Comparison of ENCODE assay signal across 8 cellular contexts in the genomic region with DNA sequence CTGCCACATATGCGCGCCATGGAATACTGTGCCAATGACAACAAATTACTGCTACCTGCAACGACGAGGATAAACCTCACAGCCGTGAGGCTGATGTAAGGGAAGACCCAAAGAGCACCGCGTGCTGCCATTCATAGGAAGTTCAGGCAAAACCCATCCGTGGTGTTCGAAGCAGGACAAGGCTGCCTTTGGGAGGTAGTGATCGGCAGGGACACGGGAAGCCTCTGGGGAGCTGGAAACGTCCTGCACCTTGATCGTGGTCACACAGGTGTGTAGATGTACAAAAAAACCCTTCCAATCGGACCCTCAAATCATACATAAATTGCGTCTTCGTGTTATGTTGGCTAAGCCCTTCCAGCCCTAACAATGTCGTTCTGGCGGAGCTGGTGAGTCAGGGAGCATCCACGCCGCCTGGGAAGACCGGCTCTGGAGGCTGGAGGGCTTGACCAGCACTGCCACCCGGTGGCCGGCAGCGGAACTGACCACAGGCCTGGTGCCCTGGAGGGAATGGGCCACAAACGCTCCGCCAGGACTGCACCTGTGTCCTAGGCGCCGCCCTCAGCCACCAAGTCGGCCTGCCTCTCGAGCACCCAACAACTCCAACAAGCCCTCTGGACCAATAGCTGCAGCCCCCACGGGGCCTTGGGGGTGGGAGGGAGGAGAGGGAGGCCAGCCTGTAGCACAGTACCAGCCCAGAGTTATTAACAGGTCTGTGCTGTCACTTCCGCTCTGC.
DNase-seq lines count a peak whose midpoint lies in the region; ATAC-seq and TF ChIP-seq lines count a peak whose summit lies in the region.

No MANE protein-coding gene starts in this region.

- DNase-seq in AML-193 (lab: John Stamatoyannopoulos, UW) (peak; percentile 48 to 58), NCI-H748 treated with DMSO at 0.1 percent for 48 hours (lab: John Stamatoyannopoulos, UW) (peak; percentile 28), epithelial cell of esophagus (ENCODE audit: low read depth) (peak; percentile 90), midbrain (lab: John Stamatoyannopoulos, UW) (peak; percentile 88)
- peak; percentile 25 to 37 for DNase-seq in activated CD8-positive, alpha-beta memory T cell treated with anti-CD3 and anti-CD28 coated beads for 4 hours (ENCODE audit: low read depth in 2 of 2)
- DNase-seq in stimulated activated CD8-positive, alpha-beta memory T cell treated with anti-CD3 and anti-CD28 coated beads, Interleukin-7, amount 100 ng/mL, for 24 hours (ENCODE audit: low read depth), result peak; percentile 41

- ATAC-seq in GM18909 (IDR thresholded peaks at IDR 0.05; ENCODE audit: poor library complexity, unreplicated experiment), result peak; percentile 66
- ATAC-seq in HG03442 (IDR thresholded peaks at IDR 0.05; ENCODE audit: unreplicated experiment), result peak; percentile 58

- peak; percentile 91 for TF ChIP-seq CTCF in epithelial cell of esophagus (IDR thresholded peaks at IDR 0.05; ENCODE audit: insufficient read depth, low read depth, low read length, missing control alignments)

- no peak overlapping the region for H3K4me3 ChIP-seq in epithelial cell of esophagus (ENCODE audit: low read length)

Comparison
In these comparisons a context has a peak if more than half of its experiments do, and no peak if none do; other contexts are left out.
1. DNase-seq: peak in every context shown above with its lines; median percentile 90 in epithelial cell of esophagus; 88 in midbrain; 53 in AML-193; 41 in stimulated activated CD8-positive, alpha-beta memory T cell treated with anti-CD3 and anti-CD28 coated beads, Interleukin-7, amount 100 ng/mL, for 24 hours; 31 in activated CD8-positive, alpha-beta memory T cell treated with anti-CD3 and anti-CD28 coated beads for 4 hours; 28 in NCI-H748 treated with DMSO at 0.1 percent for 48 hours.